ENCODE assay signal across 24 cellular contexts in genomic region chr7:53947670-53948226, GRCh38.
"Had no signal": no experiment of that assay in that cellular context is flagged by ENCODE, and none has a peak within 500 bp of the region (broad histone marks: within the 10 kb centered on the region; RNA-seq: fewer than 3 reads in every experiment).

No MANE protein-coding gene starts in this region.

- H3K4me1 ChIP-seq: SJCRH30 had no signal

- H3K9me3 ChIP-seq: SJCRH30 had no signal

- ATAC-seq: activated CD8-positive, alpha-beta memory T cell treated with anti-CD3 and anti-CD28 coated beads, Interleukin-2, amount 10 ng/mL, durations not matched to agents 7 days and 5 days; Panc1; Right ventricle myocardium inferior; SK-N-SH treated with all-trans-retinoic acid at 6 μM for 48 hours; WTC11 had no signal

- H3K27ac ChIP-seq: KMS-11, SJCRH30 had no signal

- H3K36me3 ChIP-seq: SJCRH30 had no signal

- H3K4me3 ChIP-seq: SJCRH30 had no signal

- H3K27me3 ChIP-seq: SJCRH30 had no signal

- DNase-seq: activated CD4-positive, alpha-beta T cell treated with anti-CD3 and anti-CD28 coated beads for 48 hours; activated CD4-positive, alpha-beta T cell treated with anti-CD3 and anti-CD28 coated beads, Interleukin-2, amount 50 U/mL, for 48 hours; activated CD4-positive, CD25-positive, alpha-beta regulatory T cell treated with anti-CD3 and anti-CD28 coated beads, Interleukin-2, amount 50 U/mL, for 72 hours; activated CD8-positive, alpha-beta memory T cell treated with anti-CD3 and anti-CD28 coated beads, Interleukin-2, amount 10 ng/mL, durations not matched to agents 7 days and 5 days; activated effector memory CD4-positive, alpha-beta T cell treated with anti-CD3 and anti-CD28 coated beads, Interleukin-2, amount 50 U/mL, for 16 hours; activated naive CD4-positive, alpha-beta T cell treated with anti-CD3 and anti-CD28 coated beads for 36 hours; activated naive CD8-positive, alpha-beta T cell treated with anti-CD3 and anti-CD28 coated beads for 36 hours; activated T-cell treated with anti-CD3 and anti-CD28 coated beads, Interleukin-2, amount 50 U/mL, for 24 hours; anterior cingulate cortex; NCI-H1092; NCI-H1417; NCI-H1930; NCI-H345; NCI-H510A; NCI-H526 treated with DMSO at 0.1 percent for 48 hours; NK-92 treated with Interleukin-12 subunit alpha and Interleukin-12 subunit beta, amount 100 ng/mL, for 24 hours; OCI-M1; RPMI8226; SJCRH30 had no signal
